ENCODE assay signal across 8 cellular contexts in the genomic region with DNA sequence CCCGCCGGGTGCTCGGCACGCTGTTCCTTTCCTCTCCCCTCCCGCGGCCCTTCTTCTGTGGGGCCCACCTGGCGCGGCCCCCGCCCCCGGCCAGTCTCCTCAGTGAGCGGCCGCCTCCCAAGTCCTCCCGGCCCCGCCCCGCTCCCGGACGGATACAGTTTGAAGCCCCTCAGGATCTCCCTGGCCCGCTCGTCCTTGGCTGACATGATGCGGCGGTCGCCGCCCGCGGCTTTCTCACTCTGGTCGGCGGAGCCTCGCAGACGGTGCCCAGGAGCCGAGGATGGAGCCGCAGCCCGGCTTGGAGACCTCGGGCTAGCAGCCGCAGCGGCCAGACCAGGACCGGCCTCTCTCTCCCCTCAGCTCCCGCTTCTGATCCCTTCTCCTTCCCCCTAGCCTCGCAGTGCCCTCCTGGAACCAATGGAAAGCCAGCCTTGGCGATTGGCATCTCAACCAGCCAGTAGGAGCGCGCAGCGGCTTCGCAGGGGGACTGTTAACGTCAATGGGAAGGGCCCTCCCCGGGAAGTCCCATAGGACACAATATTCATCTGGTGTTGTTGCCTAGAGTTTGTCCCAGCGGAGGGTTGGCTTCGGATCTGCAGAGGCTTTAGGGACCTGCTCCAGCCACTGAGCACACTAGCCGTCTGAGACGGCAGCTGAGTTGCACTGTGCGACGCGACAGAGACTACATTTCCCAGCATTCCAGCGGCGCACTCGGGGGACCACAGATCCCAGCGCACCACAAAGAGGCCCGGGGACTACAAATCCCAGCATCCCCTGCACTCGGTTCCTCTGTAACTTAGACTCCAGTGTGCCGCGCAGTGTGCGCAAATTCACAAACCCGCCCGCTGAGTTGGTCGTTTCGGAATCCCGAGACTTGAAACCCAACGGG. TPM values are rescaled to one million over a fixed set of nuclear protein-coding genes. Genes with fewer than 3 reads are reported as not detected.
DNase-seq lines count a peak whose midpoint lies in the region; ATAC-seq and TF ChIP-seq lines count a peak whose summit lies in the region.

A gene (minus strand): TSS at position 374 of the 889 bp plus-strand sequence. CDS start 168 bp downstream, at position 206.

- no peak within 1 kb of the TSS for H4K8ac ChIP-seq in H9 (replicated peaks; ENCODE audit: insufficient read length, low read depth, low read length)

- no peak within 1 kb of the TSS for H3K14ac ChIP-seq in H9 (ENCODE audit: insufficient read depth, low read length)

- no peak within 1 kb of the TSS for H4K5ac ChIP-seq in H9 (ENCODE audit: insufficient read length, low read depth, low read length)

- no peaks in the 10 kb centered on the region for H3K27me3 ChIP-seq in H9 (ENCODE audit: insufficient read depth, low read length)
- no peaks in the 10 kb centered on the region for H3K27me3 ChIP-seq in MG63

- no peak within 1 kb of the TSS for H3K18ac ChIP-seq in H9 (ENCODE audit: insufficient read length, low read depth, low read length)

- H4K20me1 ChIP-seq in H9 (ENCODE audit: control insufficient read depth, insufficient read depth, insufficient read length) = no peaks in the 10 kb centered on the region

- no peak within 1 kb of the TSS for H2BK5ac ChIP-seq in H9 (ENCODE audit: insufficient read length, low read length)

- no peak within 1 kb of the TSS for H2AK5ac ChIP-seq in H9 (ENCODE audit: insufficient read length, low read length)

- H3K27ac ChIP-seq in H9 (ENCODE audit: insufficient read length, low read depth, low read length) = no peak within 1 kb of the TSS

- H3K27ac Mint-ChIP-seq in H9 = peak within 1 kb of the TSS; percentile 80 to 95 (median 94)
- peak within 1 kb of the TSS; percentile 81 to 93 for H3K27ac Mint-ChIP-seq in natural killer cell treated with Interleukin-12 subunit alpha and Interleukin-12 subunit beta and Interleukin-15 and Interleukin-18, amount 100 ng/mL, for 72 hours

- peak within 1 kb of the TSS; percentile 43 for H3K9ac ChIP-seq in H9 (ENCODE audit: extremely low read depth, insufficient read length, low read length)

- peaks cover 5% of the 10 kb centered on the region for H3K23me2 ChIP-seq in H9 (ENCODE audit: insufficient read length, low read depth, low read length, poor library complexity, severe bottlenecking)

- peak within 1 kb of the TSS; percentile 94 to 97 for H3K4me3 Mint-ChIP-seq in H9
- peak within 1 kb of the TSS; percentile 91 for H3K4me3 Mint-ChIP-seq in natural killer cell treated with Interleukin-12 subunit alpha and Interleukin-12 subunit beta and Interleukin-15 and Interleukin-18, amount 100 ng/mL, for 72 hours

- DNase-seq in ELR (ENCODE audit: low read depth) (peak; percentile 99), H9 (peak; percentile 97), MG63 (peak; percentile 98), SHP77 treated with DMSO at 0.1 percent for 48 hours (lab: John Stamatoyannopoulos, UW) (peak; percentile 93), fibroblast of pulmonary artery (ENCODE audit: low read depth) (peak; percentile 99)
- peak; percentile 99 for DNase-seq in activated effector memory CD4-positive, alpha-beta T cell treated with anti-CD3 and anti-CD28 coated beads, Interleukin-2, amount 50 U/mL, for 16 hours
- DNase-seq in natural killer cell treated with Interleukin-12 subunit alpha and Interleukin-12 subunit beta and Interleukin-15 and Interleukin-18, amount 100 ng/mL, for 72 hours (ENCODE audit: low spot score) = peak; percentile 99
- DNase-seq in stimulated activated naive CD8-positive, alpha-beta T cell treated with anti-CD3 and anti-CD28 coated beads, Interleukin-15, Interleukin-2, amounts not matched to agents 100 U/mL and 50 U/mL, for 24 hours = peak; percentile 99

- H4K91ac ChIP-seq in H9 (ENCODE audit: insufficient read length, low read depth, low read length) = no peak within 1 kb of the TSS

- H3K4me2 ChIP-seq in H9 (ENCODE audit: insufficient read depth, insufficient read length, low read length) = peak within 1 kb of the TSS; percentile 96

- no peak within 1 kb of the TSS for H3K23ac ChIP-seq in H9 (ENCODE audit: insufficient read length, low read depth, low read length)

- no CpG with 5 or more reads among the region's 67 CpGs for WGBS in H9 (ENCODE audit: extremely low coverage, insufficient read length, low lambda C conversion rate)

- no peak within 1 kb of the TSS for H2BK120ac ChIP-seq in H9 (ENCODE audit: low read depth, low read length, poor library complexity, severe bottlenecking)

- H3K4me1 Mint-ChIP-seq in H9 = peaks cover 24 to 36% of the 10 kb centered on the region in 2 experiments
- H3K4me1 Mint-ChIP-seq in natural killer cell treated with Interleukin-12 subunit alpha and Interleukin-12 subunit beta and Interleukin-15 and Interleukin-18, amount 100 ng/mL, for 72 hours (ENCODE audit: low read depth in 2 of 2) = peaks cover 43 to 53% of the 10 kb centered on the region in 2 donors

- no peaks in the 10 kb centered on the region for H3K79me1 ChIP-seq in H9 (ENCODE audit: insufficient read depth, low read depth, low read length, poor library complexity, severe bottlenecking)

- no peaks in the 10 kb centered on the region for H3K36me3 ChIP-seq in MG63

- H3K4me1 ChIP-seq in H9 (ENCODE audit: insufficient read depth, low read length) = no peaks in the 10 kb centered on the region

- H3K56ac ChIP-seq in H9 (ENCODE audit: insufficient read length, low read depth, low read length) = no peak within 1 kb of the TSS

- H3K79me2 ChIP-seq in H9 (ENCODE audit: insufficient read depth, low read length) = no peaks in the 10 kb centered on the region

- no peaks in the 10 kb centered on the region for H3K9me3 ChIP-seq in H9 (ENCODE audit: control insufficient read depth, low read depth, low read length)
- H3K9me3 ChIP-seq in MG63 = no peaks in the 10 kb centered on the region

- H3T11ph ChIP-seq in H9 (ENCODE audit: low read length) = no peak within 1 kb of the TSS

- peaks cover 4% of the 10 kb centered on the region; the same call in 1 of the 2 replicates for H3K27me3 Mint-ChIP-seq in H9 (ENCODE audit: low read depth)
- no peaks in the 10 kb centered on the region for H3K27me3 Mint-ChIP-seq in natural killer cell treated with Interleukin-12 subunit alpha and Interleukin-12 subunit beta and Interleukin-15 and Interleukin-18, amount 100 ng/mL, for 72 hours

- H3K4me3 ChIP-seq in MG63 (peak within 1 kb of the TSS; percentile 96), fibroblast of pulmonary artery (replicated peaks; ENCODE audit: low read depth, low read length) (peak within 1 kb of the TSS; percentile 63)

- peak within 1 kb of the TSS; percentile 25 for H2AFZ ChIP-seq in H9 (ENCODE audit: low read length)

- H2BK12ac ChIP-seq in H9 (ENCODE audit: insufficient read length, low read depth, low read length) = no peak within 1 kb of the TSS

- no peak within 1 kb of the TSS for H2BK15ac ChIP-seq in H9 (ENCODE audit: low read depth, low read length)

- no peak within 1 kb of the TSS for H3K4ac ChIP-seq in H9 (ENCODE audit: low read depth, low read length)

- no peak within 1 kb of the TSS for H2BK20ac ChIP-seq in H9 (ENCODE audit: low read depth, low read length, poor library complexity, severe bottlenecking)

- no peaks in the 10 kb centered on the region for H3K36me3 Mint-ChIP-seq in H9 (ENCODE audit: insufficient read depth in 1 of 3, low read depth in 3 of 3)
- H3K36me3 Mint-ChIP-seq in natural killer cell treated with Interleukin-12 subunit alpha and Interleukin-12 subunit beta and Interleukin-15 and Interleukin-18, amount 100 ng/mL, for 72 hours = no peaks in the 10 kb centered on the region

- ATAC-seq in natural killer cell treated with Interleukin-12 subunit alpha and Interleukin-12 subunit beta and Interleukin-15 and Interleukin-18, amount 100 ng/mL, for 72 hours = peak; percentile 95 to 97
- ATAC-seq in stimulated activated naive CD8-positive, alpha-beta T cell treated with anti-CD3 and anti-CD28 coated beads, Interleukin-15, Interleukin-2, amounts not matched to agents 100 U/mL and 50 U/mL, for 24 hours = peak; percentile 93

- H3K9me3 Mint-ChIP-seq in H9 = no peaks in the 10 kb centered on the region; a peak in 1 of 5 replicates
- no peaks in the 10 kb centered on the region for H3K9me3 Mint-ChIP-seq in natural killer cell treated with Interleukin-12 subunit alpha and Interleukin-12 subunit beta and Interleukin-15 and Interleukin-18, amount 100 ng/mL, for 72 hours

- TF ChIP-seq CTCF in H9 (conservative IDR thresholded peaks at IDR 0.05) (no peak), fibroblast of pulmonary artery (IDR thresholded peaks at IDR 0.05; ENCODE audit: low read length, missing control alignments) (no peak)

RNA-seq across cellular contexts. Expression of the gene that starts here (rescaled TPM):
- total RNA-seq in H9 (2021) = 33.7 and 33.9 TPM in 2 replicates
- 29.7 and 35.9 TPM in 2 replicates for total RNA-seq in MG63 (2014; rRNA removed; shearing (Covaris generic); ENCODE audit: low replicate concordance)
- total RNA-seq in natural killer cell treated with Interleukin-12 subunit alpha and Interleukin-12 subunit beta and Interleukin-15 and Interleukin-18, amount 100 ng/mL, for 72 hours = 10 to 100 TPM; 25.3 to 29.4 TPM
